ENCODE assay signal across 1 cellular context in the genomic region with DNA sequence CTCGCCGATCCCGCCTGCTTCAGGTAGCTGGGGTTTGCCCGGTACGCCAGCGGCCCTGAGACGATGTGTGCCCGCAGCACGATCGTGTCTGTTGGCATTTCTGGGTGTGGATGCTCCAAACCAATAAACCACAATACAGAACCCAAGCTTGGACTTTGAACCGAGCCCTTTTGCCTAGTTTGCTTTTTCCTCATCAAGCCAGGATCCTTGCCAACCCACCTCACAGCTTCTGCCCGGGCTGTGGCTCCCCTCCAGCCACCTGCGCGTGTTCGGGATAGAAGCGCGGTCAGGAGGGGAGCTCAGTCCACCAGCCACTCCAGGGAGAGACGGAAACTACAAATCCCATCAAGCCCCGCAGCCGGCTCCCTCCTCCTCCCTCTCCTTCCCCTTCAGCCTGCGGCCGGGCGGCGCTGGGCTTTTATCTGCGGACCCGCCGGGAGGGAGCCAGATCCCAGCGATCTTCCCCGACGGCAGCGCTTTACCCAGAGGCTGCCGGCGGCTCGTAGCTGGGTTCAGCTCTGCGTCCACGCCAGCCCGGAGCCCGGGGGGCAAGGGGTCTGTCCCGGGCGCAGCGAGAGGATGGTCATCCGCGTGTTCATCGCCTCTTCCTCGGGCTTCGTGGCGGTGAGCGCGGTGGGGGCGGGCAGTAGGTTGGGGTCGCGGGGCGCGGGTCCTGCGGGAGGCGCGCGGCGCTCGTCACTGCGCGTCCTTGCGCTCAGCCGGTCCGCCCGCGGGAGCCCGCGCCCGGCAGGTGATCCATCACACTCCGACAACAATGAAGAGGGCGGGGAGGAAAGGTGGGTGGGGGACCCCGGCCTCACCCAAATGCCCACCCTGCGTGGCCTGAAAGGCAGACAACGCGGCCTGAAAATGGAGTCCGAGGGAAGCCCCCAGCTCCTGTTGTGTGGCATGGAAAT.
A peak's percentile ranks its signal among the peaks of the same experiment; 100 is the strongest.
TF ChIP-seq lines count a peak whose summit lies in the region.

Gene SH3BGRL2, plus strand, starts transcription at position 447 of the 917 bp plus-strand sequence. Its CDS starts 133 bp downstream, at position 580.

TF ChIP-seq in K562, 482 proteins besides CTCF, POLR2A, EP300 and RAD21 (continued from another document and continues in another):
- TF ChIP-seq RNF219 (CRISPR knock-in tag; IDR thresholded peaks at IDR 0.05) = no peak
- no peak for TF ChIP-seq ZKSCAN8 (CRISPR knock-in tag; IDR thresholded peaks at IDR 0.05)
- TF ChIP-seq, protein P1, sequence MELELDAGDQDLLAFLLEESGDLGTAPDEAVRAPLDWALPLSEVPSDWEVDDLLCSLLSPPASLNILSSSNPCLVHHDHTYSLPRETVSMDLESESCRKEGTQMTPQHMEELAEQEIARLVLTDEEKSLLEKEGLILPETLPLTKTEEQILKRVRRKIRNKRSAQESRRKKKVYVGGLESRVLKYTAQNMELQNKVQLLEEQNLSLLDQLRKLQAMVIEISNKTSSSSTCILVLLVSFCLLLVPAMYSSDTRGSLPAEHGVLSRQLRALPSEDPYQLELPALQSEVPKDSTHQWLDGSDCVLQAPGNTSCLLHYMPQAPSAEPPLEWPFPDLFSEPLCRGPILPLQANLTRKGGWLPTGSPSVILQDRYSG (tag; conservative IDR thresholded peaks at IDR 0.05; ENCODE audit: low read depth) = no peak
- TF ChIP-seq NFIC (IDR thresholded peaks at IDR 0.05) = peak; percentile 86
- TF ChIP-seq HNRNPH1 (optimal IDR thresholded peaks at IDR 0.05; ENCODE audit: low read depth, low read length) = no peak
- TF ChIP-seq DNMT1 (IDR thresholded peaks at IDR 0.05) = no peak
- TF ChIP-seq ZKSCAN3 (CRISPR knock-in tag; IDR thresholded peaks at IDR 0.05) = no peak
- TF ChIP-seq ESRRA (IDR thresholded peaks at IDR 0.05; ENCODE audit: borderline replicate concordance, low read depth) = 0 out of 2 replicates have a peak, but pooled peaks have one; percentile 21
- TF ChIP-seq HBP1 (CRISPR knock-in tag; IDR thresholded peaks at IDR 0.05) = no peak
- TF ChIP-seq NR2C2 (CRISPR knock-in tag; IDR thresholded peaks at IDR 0.05) = peak; percentile 49; the same call in 1 of the 2 replicates
- TF ChIP-seq NR2C2 (tag; IDR thresholded peaks at IDR 0.05) = peak; percentile 51; the same call in 1 of the 2 replicates
- TF ChIP-seq, protein P2, sequence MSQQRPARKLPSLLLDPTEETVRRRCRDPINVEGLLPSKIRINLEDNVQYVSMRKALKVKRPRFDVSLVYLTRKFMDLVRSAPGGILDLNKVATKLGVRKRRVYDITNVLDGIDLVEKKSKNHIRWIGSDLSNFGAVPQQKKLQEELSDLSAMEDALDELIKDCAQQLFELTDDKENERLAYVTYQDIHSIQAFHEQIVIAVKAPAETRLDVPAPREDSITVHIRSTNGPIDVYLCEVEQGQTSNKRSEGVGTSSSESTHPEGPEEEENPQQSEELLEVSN (IDR thresholded peaks at IDR 0.05; ENCODE audit: borderline replicate concordance in 1 of 2, extremely low read depth in 1 of 2, insufficient read depth in 1 of 2, insufficient read length in 1 of 2, low read depth in 1 of 2, low read length in 1 of 2, poor library complexity in 1 of 2, severe bottlenecking in 1 of 2) = peak in 1 of 2 experiments; percentile 23
- no peak for TF ChIP-seq ZNF589 (CRISPR knock-in tag; IDR thresholded peaks at IDR 0.05; ENCODE audit: low read depth)
- TF ChIP-seq PATZ1 (CRISPR knock-in tag; IDR thresholded peaks at IDR 0.05; ENCODE audit: borderline replicate concordance) = no peak
- no peak; a peak in 1 of 4 replicates for TF ChIP-seq SRF (CRISPR knock-in tag; IDR thresholded peaks at IDR 0.05)
- no peak for TF ChIP-seq ZNF79 (CRISPR knock-in tag; IDR thresholded peaks at IDR 0.05; ENCODE audit: low read depth)
- no peak for TF ChIP-seq PHF20 (IDR thresholded peaks at IDR 0.05; ENCODE audit: partially characterized antibody)
- TF ChIP-seq, protein P3, sequence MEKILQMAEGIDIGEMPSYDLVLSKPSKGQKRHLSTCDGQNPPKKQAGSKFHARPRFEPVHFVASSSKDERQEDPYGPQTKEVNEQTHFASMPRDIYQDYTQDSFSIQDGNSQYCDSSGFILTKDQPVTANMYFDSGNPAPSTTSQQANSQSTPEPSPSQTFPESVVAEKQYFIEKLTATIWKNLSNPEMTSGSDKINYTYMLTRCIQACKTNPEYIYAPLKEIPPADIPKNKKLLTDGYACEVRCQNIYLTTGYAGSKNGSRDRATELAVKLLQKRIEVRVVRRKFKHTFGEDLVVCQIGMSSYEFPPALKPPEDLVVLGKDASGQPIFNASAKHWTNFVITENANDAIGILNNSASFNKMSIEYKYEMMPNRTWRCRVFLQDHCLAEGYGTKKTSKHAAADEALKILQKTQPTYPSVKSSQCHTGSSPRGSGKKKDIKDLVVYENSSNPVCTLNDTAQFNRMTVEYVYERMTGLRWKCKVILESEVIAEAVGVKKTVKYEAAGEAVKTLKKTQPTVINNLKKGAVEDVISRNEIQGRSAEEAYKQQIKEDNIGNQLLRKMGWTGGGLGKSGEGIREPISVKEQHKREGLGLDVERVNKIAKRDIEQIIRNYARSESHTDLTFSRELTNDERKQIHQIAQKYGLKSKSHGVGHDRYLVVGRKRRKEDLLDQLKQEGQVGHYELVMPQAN (IDR thresholded peaks at IDR 0.05; ENCODE audit: borderline replicate concordance) = no peak
- TF ChIP-seq MLLT1 (IDR thresholded peaks at IDR 0.05) = no peak
- TF ChIP-seq PHB2 (IDR thresholded peaks at IDR 0.05; ENCODE audit: low read depth) = no peak
- no peak for TF ChIP-seq THAP7 (CRISPR knock-in tag; IDR thresholded peaks at IDR 0.05)
- TF ChIP-seq NR1H2 (CRISPR knock-in tag; IDR thresholded peaks at IDR 0.05) = no peak
- no peak for TF ChIP-seq ZBED1 (IDR thresholded peaks at IDR 0.05)
- no peak for TF ChIP-seq SAP30 (IDR thresholded peaks at IDR 0.05; ENCODE audit: borderline replicate concordance, insufficient read depth, low read depth, low read length, poor library complexity, severe bottlenecking)
- peak; percentile 56; the same call in 1 of the 2 replicates for TF ChIP-seq TOE1 (IDR thresholded peaks at IDR 0.05; ENCODE audit: borderline replicate concordance)
- TF ChIP-seq TOE1 (CRISPR knock-in tag; IDR thresholded peaks at IDR 0.05; ENCODE audit: borderline replicate concordance, low read depth) = 0 out of 2 replicates have a peak, but pooled peaks have one; percentile 22
- TF ChIP-seq NR3C1 (CRISPR knock-in tag; IDR thresholded peaks at IDR 0.05) = no peak
- TF ChIP-seq SMARCE1 (IDR thresholded peaks at IDR 0.05) = no peak
- TF ChIP-seq SIX5 (IDR thresholded peaks at IDR 0.05; ENCODE audit: borderline replicate concordance in 1 of 2, insufficient read depth in 1 of 2, low read depth in 1 of 2, low read length in 2 of 2) = peak; percentile 71; a peak in 3 of 4 replicates
- TF ChIP-seq TRIM28 (IDR thresholded peaks at IDR 0.05) = peak; percentile 51; the same call in 1 of the 2 replicates
- no peak for TF ChIP-seq ZNF76 (CRISPR knock-in tag; IDR thresholded peaks at IDR 0.05; ENCODE audit: borderline replicate concordance)
- TF ChIP-seq ZNF133 (CRISPR knock-in tag; IDR thresholded peaks at IDR 0.05) = no peak
- no peak for TF ChIP-seq HOXB6 (CRISPR knock-in tag; IDR thresholded peaks at IDR 0.05; ENCODE audit: borderline replicate concordance)
- TF ChIP-seq CREB1 (IDR thresholded peaks at IDR 0.05) = no peak
- peak; percentile 58; the same call in 1 of the 2 replicates for TF ChIP-seq CREB1 (CRISPR knock-in tag; IDR thresholded peaks at IDR 0.05)
- no peak for TF ChIP-seq ZNF224 (CRISPR knock-in tag; IDR thresholded peaks at IDR 0.05)
- TF ChIP-seq NONO (IDR thresholded peaks at IDR 0.05; ENCODE audit: low read depth in 2 of 2, low read length in 1 of 2) = peak in 1 of 2 experiments; percentile 63; a peak in 1 of 4 replicates
- no peak for TF ChIP-seq SAFB (IDR thresholded peaks at IDR 0.05; ENCODE audit: borderline replicate concordance, low read depth, low read length)
- TF ChIP-seq ZNF316 (IDR thresholded peaks at IDR 0.05) = no peak
- TF ChIP-seq ZNF239 (CRISPR knock-in tag; IDR thresholded peaks at IDR 0.05) = no peak
- TF ChIP-seq NR2F6 (CRISPR knock-in tag; IDR thresholded peaks at IDR 0.05) = no peak
- no peak for TF ChIP-seq ARID1B (IDR thresholded peaks at IDR 0.05)
- TF ChIP-seq NUFIP1 (IDR thresholded peaks at IDR 0.05; ENCODE audit: partially characterized antibody) = no peak
- no peak for TF ChIP-seq GTF2F1 (IDR thresholded peaks at IDR 0.05; ENCODE audit: low read depth, low read length)
- no peak for TF ChIP-seq CBX1 (IDR thresholded peaks at IDR 0.05; ENCODE audit: low read depth)
- no peak for TF ChIP-seq ZNF740 (CRISPR knock-in tag; IDR thresholded peaks at IDR 0.05)
- TF ChIP-seq ZNF740 (tag; IDR thresholded peaks at IDR 0.05) = no peak
